Comparison of ENCODE assay signal across 1 cellular context in genomic region chr6:125919618-125920017, GRCh38.
TF ChIP-seq lines count a peak whose summit lies in the region.

No MANE protein-coding gene starts in this region.

TF ChIP-seq in HEK293, 187 proteins besides CTCF, POLR2A, EP300 and RAD21 (continued from another document):
- TF ChIP-seq, protein P1, sequence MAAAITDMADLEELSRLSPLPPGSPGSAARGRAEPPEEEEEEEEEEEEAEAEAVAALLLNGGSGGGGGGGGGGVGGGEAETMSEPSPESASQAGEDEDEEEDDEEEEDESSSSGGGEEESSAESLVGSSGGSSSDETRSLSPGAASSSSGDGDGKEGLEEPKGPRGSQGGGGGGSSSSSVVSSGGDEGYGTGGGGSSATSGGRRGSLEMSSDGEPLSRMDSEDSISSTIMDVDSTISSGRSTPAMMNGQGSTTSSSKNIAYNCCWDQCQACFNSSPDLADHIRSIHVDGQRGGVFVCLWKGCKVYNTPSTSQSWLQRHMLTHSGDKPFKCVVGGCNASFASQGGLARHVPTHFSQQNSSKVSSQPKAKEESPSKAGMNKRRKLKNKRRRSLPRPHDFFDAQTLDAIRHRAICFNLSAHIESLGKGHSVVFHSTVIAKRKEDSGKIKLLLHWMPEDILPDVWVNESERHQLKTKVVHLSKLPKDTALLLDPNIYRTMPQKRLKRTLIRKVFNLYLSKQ (tag by site-specific recombination; IDR thresholded peaks at IDR 0.05; ENCODE audit: borderline replicate concordance), result no peak
- TF ChIP-seq, protein P2, sequence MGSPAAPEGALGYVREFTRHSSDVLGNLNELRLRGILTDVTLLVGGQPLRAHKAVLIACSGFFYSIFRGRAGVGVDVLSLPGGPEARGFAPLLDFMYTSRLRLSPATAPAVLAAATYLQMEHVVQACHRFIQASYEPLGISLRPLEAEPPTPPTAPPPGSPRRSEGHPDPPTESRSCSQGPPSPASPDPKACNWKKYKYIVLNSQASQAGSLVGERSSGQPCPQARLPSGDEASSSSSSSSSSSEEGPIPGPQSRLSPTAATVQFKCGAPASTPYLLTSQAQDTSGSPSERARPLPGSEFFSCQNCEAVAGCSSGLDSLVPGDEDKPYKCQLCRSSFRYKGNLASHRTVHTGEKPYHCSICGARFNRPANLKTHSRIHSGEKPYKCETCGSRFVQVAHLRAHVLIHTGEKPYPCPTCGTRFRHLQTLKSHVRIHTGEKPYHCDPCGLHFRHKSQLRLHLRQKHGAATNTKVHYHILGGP (tag by site-specific recombination; IDR thresholded peaks at IDR 0.05), result no peak
- TF ChIP-seq ZNF776 (tag by site-specific recombination; IDR thresholded peaks at IDR 0.05; ENCODE audit: borderline replicate concordance) (no peak), ZNF621 (tag by site-specific recombination; IDR thresholded peaks at IDR 0.05) (no peak), ZNF157 (tag by site-specific recombination; IDR thresholded peaks at IDR 0.05) (no peak)
